9 cellular contexts compared by ENCODE assay signal in the genomic region with DNA sequence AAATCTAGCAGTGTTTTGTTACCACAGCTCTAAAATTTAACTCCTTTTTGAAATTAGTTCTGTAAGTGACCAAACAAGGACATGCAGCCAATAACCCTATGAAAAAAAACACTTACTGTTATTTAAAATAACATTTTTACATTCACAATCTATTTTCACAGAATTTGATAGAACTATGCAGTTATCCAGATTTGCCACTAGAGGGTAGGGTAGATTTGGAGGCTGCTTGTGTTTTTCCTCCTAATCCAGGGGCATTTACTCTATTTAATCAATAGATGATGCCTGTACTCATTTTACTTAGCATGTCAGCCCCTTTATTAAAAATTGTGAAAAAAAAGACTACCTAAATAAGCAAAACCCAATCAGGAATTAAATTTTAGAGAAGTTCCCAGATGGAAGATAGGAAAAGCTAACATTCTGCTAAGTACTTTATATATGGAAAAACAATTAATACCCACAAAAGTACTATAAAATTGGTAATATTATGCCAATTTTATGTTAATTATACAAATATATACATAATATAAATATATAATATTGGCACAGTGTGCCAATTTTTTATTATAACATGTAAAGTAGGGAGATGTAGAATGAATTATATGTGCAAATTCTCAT. TPM values are rescaled to one million over a fixed set of nuclear protein-coding genes. Genes with fewer than 3 reads are reported as not detected.
A peak's percentile ranks its signal among the peaks of the same experiment; 100 is the strongest.
DNase-seq lines count a peak whose midpoint lies in the region; TF ChIP-seq lines count a peak whose summit lies in the region.
"Had no signal": no experiment of that assay in that cellular context is flagged by ENCODE, and none has a peak within 500 bp of the region (broad histone marks: within the 10 kb centered on the region; RNA-seq: fewer than 3 reads in every experiment).

No MANE protein-coding gene starts in this region.

- no peak for TF ChIP-seq CTCF in HEK293 (tag by site-specific recombination; IDR thresholded peaks at IDR 0.05)
- TF ChIP-seq CTCF in smooth muscle cell (IDR thresholded peaks at IDR 0.05; ENCODE audit: borderline replicate concordance, insufficient read depth, poor library complexity, severe bottlenecking), result peak; percentile 72

- no peak overlapping the region for H3K4me2 ChIP-seq in smooth muscle cell

- DNase-seq in AG20443 (ENCODE audit: low spot score), result peak; percentile 42
- DNase-seq in SK-MEL-5 (ENCODE audit: low read depth, low spot score), result peak; percentile 41
- peak; percentile 57 for DNase-seq in fibroblast of peridontal ligament (ENCODE audit: extremely low read depth)
- DNase-seq in smooth muscle cell (lab: John Stamatoyannopoulos, UW; ENCODE audit: unreplicated experiment), result no peak
- DNase-seq in NCI-H2107 treated with DMSO at 0.1 percent for 48 hours (lab: John Stamatoyannopoulos, UW; ENCODE audit: unreplicated experiment), result no peak
- no peak for DNase-seq in NCI-H524 treated with DMSO at 0.1 percent for 48 hours (lab: John Stamatoyannopoulos, UW)
- no peak for DNase-seq in HuH-7.5 (ENCODE audit: low spot score)

- no peak overlapping the region for H3K9ac ChIP-seq in smooth muscle cell (ENCODE audit: low read depth)

- no peak overlapping the region for H3K27ac ChIP-seq in HEK293 (ENCODE audit: extremely low read depth, low read depth, low read length)
- H3K27ac ChIP-seq in smooth muscle cell (ENCODE audit: low read depth), result no peak overlapping the region

- H4K20me1 ChIP-seq in smooth muscle cell (ENCODE audit: low read depth), result no peaks in the 10 kb centered on the region

- H3K4me3 ChIP-seq in HEK293 (ENCODE audit: low read depth, low read length), result no peak overlapping the region
- H3K4me3 ChIP-seq in smooth muscle cell, result no peak overlapping the region

- H3K4me1 ChIP-seq in HEK293 (ENCODE audit: control insufficient read depth, insufficient read depth, low read length), result no peaks in the 10 kb centered on the region
- H3K4me1 ChIP-seq in smooth muscle cell (ENCODE audit: low read depth), result no peaks in the 10 kb centered on the region

- H2AFZ ChIP-seq in smooth muscle cell (ENCODE audit: low read depth), result no peak overlapping the region

- in situ Hi-C loops in SK-MEL-5 (cut with HindIII; ENCODE audit: low pct_unique_long_range_greater_than_20kb, low sequenced_read_pairs), result no loop called here

- peaks cover 9% of the 10 kb centered on the region for H3K27me3 ChIP-seq in smooth muscle cell (ENCODE audit: low read depth)

- POLR2A ChIA-PET in HEK293 (lab: Yijun Ruan, JAX), result no interaction called here

- H3K79me2 ChIP-seq in smooth muscle cell (ENCODE audit: low read depth), result no peaks in the 10 kb centered on the region

- H3K36me3 ChIP-seq in HEK293 (ENCODE audit: control insufficient read depth in 2 of 2, insufficient read depth in 1 of 2, low read length in 2 of 2), result no peaks in the 10 kb centered on the region
- no peaks in the 10 kb centered on the region for H3K36me3 ChIP-seq in smooth muscle cell (ENCODE audit: low read depth)

- CTCF ChIA-PET in HEK293 (lab: Yijun Ruan, JAX), result interaction anchor here (0.6 to 2.7 kb wide), 29 partner anchors 9 to 564 kb away, joined by 3 to 17 read pairs (median 4); partner anchors contain the start of genes LIPA and LIPK

- no peaks in the 10 kb centered on the region for H3F3A ChIP-seq in smooth muscle cell (ENCODE audit: low read depth)

- no peaks in the 10 kb centered on the region for H3K9me3 ChIP-seq in HEK293 (ENCODE audit: control insufficient read depth, insufficient read depth, low read depth, low read length)
- no peaks in the 10 kb centered on the region for H3K9me3 ChIP-seq in smooth muscle cell (replicated peaks; ENCODE audit: low read depth)

TF ChIP-seq in HEK293, 187 proteins besides CTCF, POLR2A, EP300 and RAD21:
- no peak for TF ChIP-seq ZNF24 (tag by site-specific recombination; IDR thresholded peaks at IDR 0.05)
- no peak for TF ChIP-seq PRDM1 (tag by site-specific recombination; IDR thresholded peaks at IDR 0.05)
- TF ChIP-seq ZNF654 (tag by site-specific recombination; IDR thresholded peaks at IDR 0.05; ENCODE audit: low read depth), result peak; percentile 77
- no peak for TF ChIP-seq ZNF843 (tag by site-specific recombination; IDR thresholded peaks at IDR 0.05)
- no peak for TF ChIP-seq ELK4 (IDR thresholded peaks at IDR 0.05; ENCODE audit: borderline replicate concordance, low read depth, low read length)
- 0 out of 2 replicates have a peak, but pooled peaks have one; percentile 37 for TF ChIP-seq ZNF660 (tag by site-specific recombination; IDR thresholded peaks at IDR 0.05)
TF ChIP-seq in HEK293: peak in this region for 2.

RNA-seq across cellular contexts. Expression of gene LIPK, which starts 18.1 kb away (rescaled TPM):
- total RNA-seq in SK-MEL-5 (2014; rRNA removed; shearing (Covaris generic)), result not detected in 2 replicates
- polyA plus RNA-seq in SK-MEL-5 (2015; cell fraction: cytosol; rRNA removed), result not detected in 2 replicates
- not detected in 2 replicates for polyA plus RNA-seq in SK-MEL-5 (2015; cell fraction: nucleus; rRNA removed)
- 0.18 and 0.36 TPM in 2 replicates for total RNA-seq in smooth muscle cell
- 0.52 TPM in 1 of 2 replicates, not detected in the other for polyA plus RNA-seq in smooth muscle cell
- total RNA-seq: temporal lobe had no signal

RNA-seq across cellular contexts. Expression of gene LIPF, which starts 23.7 kb away (rescaled TPM):
- not detected in 2 replicates for total RNA-seq in SK-MEL-5 (2014; rRNA removed; shearing (Covaris generic))
- polyA plus RNA-seq in SK-MEL-5 (2015; cell fraction: cytosol; rRNA removed), result not detected in 2 replicates
- polyA plus RNA-seq in SK-MEL-5 (2015; cell fraction: nucleus; rRNA removed), result not detected in 2 replicates
- total RNA-seq in smooth muscle cell, result not detected in 2 replicates
- polyA plus RNA-seq in smooth muscle cell, result not detected in 2 replicates

Comparison
In these comparisons a context has a peak if more than half of its experiments do, and no peak if none do; other contexts are left out.
1. DNase-seq: peak in AG20443 (single experiment), SK-MEL-5 (single experiment) and fibroblast of peridontal ligament (single experiment); none in smooth muscle cell (single experiment), NCI-H2107 treated with DMSO at 0.1 percent for 48 hours (single experiment), NCI-H524 treated with DMSO at 0.1 percent for 48 hours (single experiment) and HuH-7.5 (single experiment).